20 cellular contexts compared by ENCODE assay signal in the genomic region with DNA sequence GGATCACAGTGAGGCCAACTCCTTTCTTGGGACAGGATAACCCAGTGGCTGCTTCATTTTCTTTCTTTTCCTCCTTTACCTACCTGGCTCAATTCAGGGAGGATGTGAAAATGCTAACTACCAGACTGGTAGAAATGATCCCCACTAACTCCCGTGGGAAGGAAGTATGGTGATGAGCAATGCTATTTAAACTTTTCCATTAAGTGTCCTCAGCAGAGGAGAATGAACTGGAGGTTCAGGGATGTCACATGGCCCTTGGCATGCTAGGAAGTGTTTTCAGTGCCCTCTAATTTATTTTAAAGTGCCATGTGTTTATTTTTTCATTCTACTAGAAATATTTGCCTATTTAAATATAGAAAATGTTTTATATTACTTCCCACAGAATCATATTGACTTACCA.
"Had no signal": no experiment of that assay in that cellular context is flagged by ENCODE, and none has a peak within 500 bp of the region (broad histone marks: within the 10 kb centered on the region; RNA-seq: fewer than 3 reads in every experiment).

No MANE protein-coding gene starts in this region.

- DNase-seq: activated CD4-positive, alpha-beta T cell treated with anti-CD3 and anti-CD28 coated beads, Interleukin-2, amount 50 U/mL, for 1 hour; activated naive CD4-positive, alpha-beta T cell treated with Interleukin-2 at 50 U/mL for 16 hours; aorta; effector memory CD4-positive, alpha-beta T cell; islet precursor cell; naive thymus-derived CD8-positive, alpha-beta T cell; posterior cingulate gyrus; retina; stimulated activated CD4-positive, alpha-beta T cell treated with anti-CD3 and anti-CD28 coated beads, Interleukin-15, amount 100 ng/mL, for 24 hours; stimulated activated CD4-positive, alpha-beta T cell treated with anti-CD3 and anti-CD28 coated beads, Interleukin-4, amount 100 ng/mL, for 1 hour; stimulated activated naive B cell treated with anti-CD40 and anti-IgM and Interleukin-4, amounts not matched to agents 10 μg/mL and 1 μg/mL and 100 μg/mL, for 72 hours; substantia nigra; uterus had no signal

- H3K36me3 ChIP-seq: gastroesophageal sphincter, neutrophil, tibial nerve, uterus had no signal

- H3K9me3 Mint-ChIP-seq: dendritic cell treated with granulocyte-macrophage colony-stimulating factor and Interleukin-4, amounts not matched to agents 40 ng/mL and 50 ng/mL, for 4 days; naive thymus-derived CD8-positive, alpha-beta T cell; stimulated activated naive B cell treated with anti-CD40 and anti-IgM and Interleukin-4, amounts not matched to agents 10 μg/mL and 1 μg/mL and 100 μg/mL, for 72 hours; T-helper 2 cell treated with Interferon-gamma antibody and Interleukin-4, amounts not matched to agents 5 μg/mL and 100 μg/mL, for 36 hours had no signal

- H3K9me3 ChIP-seq: gastroesophageal sphincter, neutrophil, uterus had no signal

- H3K27me3 ChIP-seq: gastroesophageal sphincter, hepatocyte, neutrophil, tibial nerve, uterus had no signal

- H3K4me1 ChIP-seq: tibial nerve, uterus had no signal

- H3K4me3 Mint-ChIP-seq: dendritic cell treated with granulocyte-macrophage colony-stimulating factor and Interleukin-4, amounts not matched to agents 40 ng/mL and 50 ng/mL, for 4 days; naive thymus-derived CD8-positive, alpha-beta T cell; stimulated activated naive B cell treated with anti-CD40 and anti-IgM and Interleukin-4, amounts not matched to agents 10 μg/mL and 1 μg/mL and 100 μg/mL, for 72 hours; T-helper 2 cell treated with Interferon-gamma antibody and Interleukin-4, amounts not matched to agents 5 μg/mL and 100 μg/mL, for 36 hours had no signal

- H3K4me3 ChIP-seq: gastroesophageal sphincter, hepatocyte, tibial nerve, uterus had no signal

- H3K27ac Mint-ChIP-seq: dendritic cell treated with granulocyte-macrophage colony-stimulating factor and Interleukin-4, amounts not matched to agents 40 ng/mL and 50 ng/mL, for 4 days; naive thymus-derived CD8-positive, alpha-beta T cell; stimulated activated naive B cell treated with anti-CD40 and anti-IgM and Interleukin-4, amounts not matched to agents 10 μg/mL and 1 μg/mL and 100 μg/mL, for 72 hours; T-helper 2 cell treated with Interferon-gamma antibody and Interleukin-4, amounts not matched to agents 5 μg/mL and 100 μg/mL, for 36 hours had no signal

- H3K27ac ChIP-seq: gastroesophageal sphincter, hepatocyte, tibial nerve, uterus had no signal

- H3K27me3 Mint-ChIP-seq: dendritic cell treated with granulocyte-macrophage colony-stimulating factor and Interleukin-4, amounts not matched to agents 40 ng/mL and 50 ng/mL, for 4 days; stimulated activated naive B cell treated with anti-CD40 and anti-IgM and Interleukin-4, amounts not matched to agents 10 μg/mL and 1 μg/mL and 100 μg/mL, for 72 hours had no signal

- H2AFZ ChIP-seq: hepatocyte had no signal

- ATAC-seq: gastroesophageal sphincter; left lobe of liver; naive thymus-derived CD8-positive, alpha-beta T cell had no signal

- H3K4me2 ChIP-seq: hepatocyte had no signal

- H3K36me3 Mint-ChIP-seq: naive thymus-derived CD8-positive, alpha-beta T cell; stimulated activated naive B cell treated with anti-CD40 and anti-IgM and Interleukin-4, amounts not matched to agents 10 μg/mL and 1 μg/mL and 100 μg/mL, for 72 hours had no signal

- H3K79me2 ChIP-seq: hepatocyte had no signal
